Comparison of ENCODE assay signal across 4 cellular contexts in genomic region chr21:40453183-40453582, GRCh38.
"Had no signal": no experiment of that assay in that cellular context is flagged by ENCODE, and none has a peak within 500 bp of the region (broad histone marks: within the 10 kb centered on the region; RNA-seq: fewer than 3 reads in every experiment).

No MANE protein-coding gene starts in this region.

- H3K27ac ChIP-seq: HL-60 had no signal

- DNase-seq: H9, HCEC 1CT had no signal

- H3K4me2 ChIP-seq: GM23338 had no signal

- H3K4me3 ChIP-seq: GM23338 had no signal

- H2AFZ ChIP-seq: GM23338 had no signal
